Comparison of ENCODE assay signal across 12 cellular contexts in genomic region chr7:107643407-107643806, GRCh38. TPM values are rescaled to one million over a fixed set of nuclear protein-coding genes. Genes with fewer than 3 reads are reported as not detected.
DNase-seq lines count a peak whose midpoint lies in the region; ATAC-seq, FAIRE-seq and TF ChIP-seq lines count a peak whose summit lies in the region.
"Had no signal": no experiment of that assay in that cellular context is flagged by ENCODE, and none has a peak within 500 bp of the region (broad histone marks: within the 10 kb centered on the region; RNA-seq: fewer than 3 reads in every experiment).

No MANE protein-coding gene starts in this region.

- no peak overlapping the region for H3K4me3 ChIP-seq in keratinocyte (ENCODE audit: control insufficient read depth in 2 of 3, extremely low read depth in 1 of 3, insufficient read depth in 2 of 3, low read depth in 1 of 3, low read length in 3 of 3)
- H3K4me3 ChIP-seq: SJCRH30 had no signal

- peak in 2 of 3 experiments; percentile 44 to 51 for TF ChIP-seq CTCF in keratinocyte (optimal IDR thresholded peaks at IDR 0.05 in 1 of 3, IDR thresholded peaks at IDR 0.05 in 1 of 3, conservative IDR thresholded peaks at IDR 0.05 in 1 of 3; ENCODE audit: extremely low read depth in 1 of 3, insufficient read depth in 2 of 3, low read length in 3 of 3)

- H2AFZ ChIP-seq in keratinocyte (ENCODE audit: control insufficient read depth, low read length), result no peak overlapping the region

- no peaks in the 10 kb centered on the region for H4K20me1 ChIP-seq in keratinocyte (ENCODE audit: control insufficient read depth, extremely low read depth, insufficient read depth, low read length)

- no peaks in the 10 kb centered on the region for H3K27me3 ChIP-seq in keratinocyte (ENCODE audit: control insufficient read depth, extremely low read depth, insufficient read depth, low read length)
- H3K27me3 ChIP-seq: SJCRH30 had no signal

- no peaks in the 10 kb centered on the region for H3K79me2 ChIP-seq in keratinocyte (ENCODE audit: control insufficient read depth, insufficient read depth, low read length)

- no peaks in the 10 kb centered on the region for H3K9me1 ChIP-seq in keratinocyte (ENCODE audit: control insufficient read depth, extremely low read depth, insufficient read depth, low read length)

- no peak overlapping the region for H3K27ac ChIP-seq in keratinocyte (ENCODE audit: control insufficient read depth, insufficient read depth, low read length)
- H3K27ac ChIP-seq: SJCRH30 had no signal

- H3K9me3 ChIP-seq in keratinocyte (ENCODE audit: control insufficient read depth, low read depth, low read length), result no peaks in the 10 kb centered on the region

- dilution Hi-C loops in keratinocyte (cut with MboI; ENCODE audit: extremely low pct_ligation_motif_present, low sequenced_read_pairs), result no loop called here

- FAIRE-seq in keratinocyte (lab: Jason Lieb, UNC), result no peak

- H3K36me3 ChIP-seq in keratinocyte (ENCODE audit: control insufficient read depth in 2 of 2, extremely low read depth in 1 of 2, insufficient read depth in 2 of 2, low read length in 2 of 2), result no peaks in the 10 kb centered on the region
- H3K36me3 ChIP-seq: SJCRH30 had no signal

- no peak overlapping the region for H3K4me2 ChIP-seq in keratinocyte (ENCODE audit: control insufficient read depth, extremely low read depth, insufficient read depth, low read depth, low read length)

- ATAC-seq in HG03025 (IDR thresholded peaks at IDR 0.05; ENCODE audit: low FRiP score, unreplicated experiment), result no peak
- ATAC-seq: CD8-positive, alpha-beta T cell had no signal

- DNase-seq in AG08396 (ENCODE audit: low spot score), result peak; percentile 69
- DNase-seq in HT1080 (ENCODE audit: low read depth), result peak; percentile 81
- DNase-seq in astrocyte of the hippocampus (ENCODE audit: low read depth, low spot score), result peak; percentile 66
- DNase-seq in keratinocyte (ENCODE audit: low read depth, low spot score), result no peak
- no peak for DNase-seq in pons (ENCODE audit: low spot score)
- no peak for DNase-seq in SK-N-DZ (ENCODE audit: low spot score)
- DNase-seq in NCI-H524 treated with DMSO at 0.1 percent for 48 hours (lab: John Stamatoyannopoulos, UW), result no peak
- DNase-seq: CD8-positive, alpha-beta T cell; NCI-H748 treated with DMSO at 0.1 percent for 48 hours; stimulated activated CD8-positive, alpha-beta memory T cell treated with anti-CD3 and anti-CD28 coated beads, Interleukin-4, amount 100 ng/mL, for 48 hours had no signal

- H3K4me1 ChIP-seq in keratinocyte (ENCODE audit: control insufficient read depth, extremely low read depth, insufficient read depth, low read length), result no peaks in the 10 kb centered on the region
- H3K4me1 ChIP-seq: SJCRH30 had no signal

- no peak overlapping the region for H3K9ac ChIP-seq in keratinocyte (ENCODE audit: control insufficient read depth, extremely low read depth, insufficient read depth, low read length)

RNA-seq across cellular contexts. Expression of gene SLC26A4, which starts 17.2 kb away (rescaled TPM):
- total RNA-seq in HT1080 (2014; rRNA removed; shearing (Covaris generic)), result 4.3 TPM in 2 replicates
- 5.2 and 7.8 TPM in 2 replicates for polyA plus RNA-seq in HT1080 (2015; cell fraction: cytosol; rRNA removed)
- polyA plus RNA-seq in HT1080 (2015; cell fraction: nucleus; rRNA removed), result 4.1 TPM in 2 replicates
- 0.14 to 0.26 TPM (median 0.15 TPM) in 3 replicates for polyA plus RNA-seq in keratinocyte
- polyA plus RNA-seq in keratinocyte (2011; ENCODE audit: low read depth), result 1.2 TPM
- polyA plus RNA-seq in keratinocyte (2011; cell fraction: cytosol; rRNA removed), result 0.01 and 0.10 TPM in 2 replicates
- 0.28 and 0.35 TPM in 2 replicates for polyA plus RNA-seq in keratinocyte (2011; cell fraction: nucleus; rRNA removed)
- polyA plus RNA-seq in keratinocyte (2012; ENCODE audit: low replicate concordance), result 0.21 and 0.28 TPM in 2 replicates
- 0.10 to 0.32 TPM (median 0.16 TPM) in 3 replicates for polyA minus RNA-seq in keratinocyte
- not detected for polyA minus RNA-seq in keratinocyte (2011; cell fraction: cytosol; rRNA and poly(A)+ RNA removed)
- 0.32 and 0.62 TPM in 2 replicates for polyA minus RNA-seq in keratinocyte (2011; cell fraction: nucleus; rRNA and poly(A)+ RNA removed)
- not detected in 2 replicates for polyA plus RNA-seq in SK-N-DZ (2014; cell fraction: cytosol; rRNA removed)
- not detected in 2 replicates for polyA plus RNA-seq in SK-N-DZ (2014; cell fraction: nucleus; rRNA removed)

Comparison
In these comparisons a context has a peak if more than half of its experiments do, and no peak if none do; other contexts are left out.
1. DNase-seq: peak in AG08396 (single experiment), HT1080 (single experiment) and astrocyte of the hippocampus (single experiment); none in keratinocyte (single experiment), pons (single experiment), SK-N-DZ (single experiment) and NCI-H524 treated with DMSO at 0.1 percent for 48 hours (single experiment).